Comparison of ENCODE assay signal across 12 cellular contexts in genomic region chr15:68195336-68196112, GRCh38. TPM values are rescaled to one million over a fixed set of nuclear protein-coding genes. Genes with fewer than 3 reads are reported as not detected.
A peak's percentile ranks its signal among the peaks of the same experiment; 100 is the strongest.
DNase-seq lines count a peak whose midpoint lies in the region; ATAC-seq and TF ChIP-seq lines count a peak whose summit lies in the region.
"Had no signal": no experiment of that assay in that cellular context is flagged by ENCODE, and none has a peak within 500 bp of the region (broad histone marks: within the 10 kb centered on the region; RNA-seq: fewer than 3 reads in every experiment).

No MANE protein-coding gene starts in this region.

- no peak for TF ChIP-seq CTCF in SK-N-SH (IDR thresholded peaks at IDR 0.05)
- no peak for TF ChIP-seq CTCF in SU-DHL-6 (IDR thresholded peaks at IDR 0.05; ENCODE audit: insufficient read depth, low read length, poor library complexity, severe bottlenecking)
- no peak for TF ChIP-seq CTCF in mucosa of descending colon (IDR thresholded peaks at IDR 0.05)

- H3K9me3 Mint-ChIP-seq in stimulated activated memory B cell treated with anti-CD40 and anti-IgM and Interleukin-4, amounts not matched to agents 10 μg/mL and 1 μg/mL and 100 μg/mL, for 72 hours, result no peaks in the 10 kb centered on the region

- peaks cover 33% of the 10 kb centered on the region for H3K36me3 Mint-ChIP-seq in stimulated activated memory B cell treated with anti-CD40 and anti-IgM and Interleukin-4, amounts not matched to agents 10 μg/mL and 1 μg/mL and 100 μg/mL, for 72 hours

- WGBS in SK-N-SH (ENCODE audit: low lambda C conversion rate), result 93% methylated on average over 6 of the region's 8 CpGs

- DNase-seq in SK-N-SH, result peak; percentile 17
- DNase-seq in glomerular visceral epithelial cell (ENCODE audit: extremely low spot score), result peak; percentile 7
- no peak for DNase-seq in mucosa of descending colon
- no peak for DNase-seq in activated CD8-positive, alpha-beta memory T cell treated with anti-CD3 and anti-CD28 coated beads for 24 hours
- DNase-seq in COR-L47 (lab: John Stamatoyannopoulos, UW), result no peak
- DNase-seq: 8988T; activated CD8-positive, alpha-beta memory T cell treated with anti-CD3 and anti-CD28 coated beads, Interleukin-2, amount 50 U/mL, for 4 hours; NCI-H1436 had no signal

- CTCF ChIA-PET in SK-N-SH (lab: Yijun Ruan, JAX), result interaction anchor here (0.7 to 7.6 kb wide), 9 partner anchors 8 to 738 kb away, joined by 3 to 52 read pairs (median 3); partner anchors contain the start of gene CLN6

- H3K4me2 ChIP-seq in SK-N-SH (no peak overlapping the region), SU-DHL-6 (ENCODE audit: low read depth, low read length, poor library complexity, severe bottlenecking) (no peak overlapping the region)

- H4K20me1 ChIP-seq in SK-N-SH (ENCODE audit: insufficient read depth), result no peaks in the 10 kb centered on the region
- no peaks in the 10 kb centered on the region for H4K20me1 ChIP-seq in SU-DHL-6 (ENCODE audit: low read depth, low read length)

- H3K27me3 ChIP-seq in SK-N-SH (ENCODE audit: insufficient read depth), result no peaks in the 10 kb centered on the region
- H3K27me3 ChIP-seq in SU-DHL-6 (ENCODE audit: low read length), result no peaks in the 10 kb centered on the region
- H3K27me3 ChIP-seq: adrenal gland had no signal

- H3K4me3 Mint-ChIP-seq in stimulated activated memory B cell treated with anti-CD40 and anti-IgM and Interleukin-4, amounts not matched to agents 10 μg/mL and 1 μg/mL and 100 μg/mL, for 72 hours, result no peak overlapping the region

- TF ChIP-seq RAD21 in SK-N-SH (IDR thresholded peaks at IDR 0.05; ENCODE audit: low read length), result no peak

- POLR2A ChIA-PET in SK-N-SH (lab: Yijun Ruan, JAX), result no interaction called here

- no peak overlapping the region for H3K4me3 ChIP-seq in SK-N-SH (ENCODE audit: low read depth in 2 of 2, low read length in 1 of 2)
- H3K4me3 ChIP-seq in SU-DHL-6 (ENCODE audit: insufficient read depth, low read length, poor library complexity, severe bottlenecking), result no peak overlapping the region
- no peak overlapping the region for H3K4me3 ChIP-seq in mucosa of descending colon
- H3K4me3 ChIP-seq: adrenal gland had no signal

- no peak; the same call in 2 of the 3 replicates for ATAC-seq in SK-N-SH treated with all-trans-retinoic acid at 6 μM for 48 hours
- no peak for ATAC-seq in stimulated activated memory B cell treated with anti-CD40 and anti-IgM and Interleukin-4, amounts not matched to agents 10 μg/mL and 1 μg/mL and 100 μg/mL, for 72 hours
- ATAC-seq in mucosa of descending colon, result no peak

- H3K9me2 ChIP-seq in SK-N-SH (no peaks in the 10 kb centered on the region), SU-DHL-6 (replicated peaks; ENCODE audit: insufficient read depth, low read length) (no peaks in the 10 kb centered on the region)

- peak overlapping the region; percentile 31 for H3K27ac Mint-ChIP-seq in stimulated activated memory B cell treated with anti-CD40 and anti-IgM and Interleukin-4, amounts not matched to agents 10 μg/mL and 1 μg/mL and 100 μg/mL, for 72 hours

- no peaks in the 10 kb centered on the region for H3K27me3 Mint-ChIP-seq in stimulated activated memory B cell treated with anti-CD40 and anti-IgM and Interleukin-4, amounts not matched to agents 10 μg/mL and 1 μg/mL and 100 μg/mL, for 72 hours

- H2AFZ ChIP-seq in SK-N-SH (ENCODE audit: low read depth) (no peak overlapping the region), SU-DHL-6 (ENCODE audit: low read depth, low read length, severe bottlenecking) (no peak overlapping the region)

- H3K36me3 ChIP-seq in SK-N-SH (replicated peaks in 1 of 2; ENCODE audit: control insufficient read depth in 1 of 2, insufficient read depth in 2 of 2, low read length in 1 of 2), result peaks cover 16 to 27% of the 10 kb centered on the region in 2 experiments
- no peaks in the 10 kb centered on the region; the same call in 1 of the 2 replicates for H3K36me3 ChIP-seq in SU-DHL-6 (ENCODE audit: low read length)
- no peaks in the 10 kb centered on the region for H3K36me3 ChIP-seq in mucosa of descending colon (ENCODE audit: low read depth)

- H3K27ac ChIP-seq in SK-N-SH (ENCODE audit: low read depth in 2 of 2, low read length in 1 of 2) (peak overlapping the region in 1 of 2 experiments; percentile 39; a peak in 1 of 4 replicates), SU-DHL-6 (ENCODE audit: low read depth, low read length) (peak overlapping the region; percentile 46)
- H3K27ac ChIP-seq: adrenal gland had no signal

- H3K4me1 ChIP-seq in SK-N-SH (ENCODE audit: control insufficient read depth in 1 of 2, insufficient read depth in 2 of 2, low read depth in 1 of 2, low read length in 1 of 2) (peaks cover 0 to 17% of the 10 kb centered on the region in 2 experiments; a peak in 2 of 4 replicates), mucosa of descending colon (ENCODE audit: low read depth) (no peaks in the 10 kb centered on the region)

- H3K79me2 ChIP-seq in SK-N-SH (ENCODE audit: insufficient read depth) (no peaks in the 10 kb centered on the region), SU-DHL-6 (ENCODE audit: insufficient read depth, low read length) (no peaks in the 10 kb centered on the region)

- no peak for TF ChIP-seq EP300 in SK-N-SH (IDR thresholded peaks at IDR 0.05; ENCODE audit: borderline replicate concordance in 1 of 2, low read depth in 1 of 2, low read length in 1 of 2)

- H3F3A ChIP-seq in SK-N-SH (replicated peaks; ENCODE audit: insufficient read depth), result no peaks in the 10 kb centered on the region
- H3F3A ChIP-seq in SU-DHL-6 (ENCODE audit: insufficient read depth), result peaks cover 10% of the 10 kb centered on the region

- H3K4me1 Mint-ChIP-seq in stimulated activated memory B cell treated with anti-CD40 and anti-IgM and Interleukin-4, amounts not matched to agents 10 μg/mL and 1 μg/mL and 100 μg/mL, for 72 hours, result peaks cover 19% of the 10 kb centered on the region

- H3K9ac ChIP-seq in SK-N-SH (no peak overlapping the region), SU-DHL-6 (ENCODE audit: low read length) (no peak overlapping the region)

- intact Hi-C loops in mucosa of descending colon (cut with DNase I, micrococcal nuclease), result no loop called here

- H3K9me3 ChIP-seq in SK-N-SH (no peaks in the 10 kb centered on the region), SU-DHL-6 (ENCODE audit: insufficient read depth, low read length) (no peaks in the 10 kb centered on the region), mucosa of descending colon (no peaks in the 10 kb centered on the region)
- H3K9me3 ChIP-seq: adrenal gland had no signal

TF ChIP-seq in SK-N-SH, 30 proteins besides CTCF, POLR2A, EP300 and RAD21 (continues in another document):
- TF ChIP-seq RXRA (IDR thresholded peaks at IDR 0.05; ENCODE audit: borderline replicate concordance, low read depth), result no peak
- TF ChIP-seq RCOR1 (IDR thresholded peaks at IDR 0.05; ENCODE audit: low read length), result no peak
- no peak for TF ChIP-seq TAF1 (IDR thresholded peaks at IDR 0.05; ENCODE audit: borderline replicate concordance, low read depth, low read length)
- TF ChIP-seq TCF12 (IDR thresholded peaks at IDR 0.05), result no peak
- no peak for TF ChIP-seq USF2 (IDR thresholded peaks at IDR 0.05; ENCODE audit: borderline replicate concordance, low read depth, low read length)
- no peak for TF ChIP-seq CHD2 (IDR thresholded peaks at IDR 0.05; ENCODE audit: low read length, partially characterized antibody)
- no peak for TF ChIP-seq FOXJ3 (CRISPR knock-in tag; IDR thresholded peaks at IDR 0.05)
- TF ChIP-seq RFX5 (IDR thresholded peaks at IDR 0.05; ENCODE audit: low read length), result no peak
- TF ChIP-seq ELF1 (IDR thresholded peaks at IDR 0.05), result no peak

TF ChIP-seq in SK-N-SH treated with all-trans-retinoic acid at 6 μM for 48 hours, 23 proteins besides CTCF, POLR2A, EP300 and RAD21 (continues in another document):
- TF ChIP-seq ESRRG (CRISPR knock-in tag; IDR thresholded peaks at IDR 0.05), result no peak
- no peak for TF ChIP-seq ZNF8 (CRISPR knock-in tag; IDR thresholded peaks at IDR 0.05)
- no peak for TF ChIP-seq GLIS3 (CRISPR knock-in tag; IDR thresholded peaks at IDR 0.05)
- TF ChIP-seq SNAI2 (CRISPR knock-in tag; IDR thresholded peaks at IDR 0.05), result no peak
- no peak for TF ChIP-seq ZFP30 (CRISPR knock-in tag; IDR thresholded peaks at IDR 0.05)
- TF ChIP-seq CSRNP3 (CRISPR knock-in tag; IDR thresholded peaks at IDR 0.05), result no peak
- TF ChIP-seq PATZ1 (CRISPR knock-in tag; IDR thresholded peaks at IDR 0.05; ENCODE audit: borderline replicate concordance), result no peak
- TF ChIP-seq ZNF70 (CRISPR knock-in tag; IDR thresholded peaks at IDR 0.05), result no peak

RNA-seq across cellular contexts. Expression of gene CALML4, which starts 9.6 kb away (rescaled TPM):
- 3.1 and 3.2 TPM in 2 replicates for polyA plus RNA-seq in SK-N-SH (2012; rRNA removed)
- polyA plus RNA-seq in SK-N-SH (2012; cell fraction: cytosol; rRNA removed), result 2.3 and 3.9 TPM in 2 replicates
- polyA plus RNA-seq in SK-N-SH (2012; cell fraction: nucleus; rRNA removed), result 18.6 and 20.9 TPM in 2 replicates
- total RNA-seq in mucosa of descending colon, result 100 to 1,000 TPM in 1 of 3 donors, 10 to 100 TPM in 2; 50.8 to 122 (median 98.1) TPM

RNA-seq across cellular contexts. Expression of gene CLN6, which starts 34.0 kb away (rescaled TPM):
- polyA plus RNA-seq in SK-N-SH (2012; rRNA removed), result 27.5 and 32.2 TPM in 2 replicates
- polyA plus RNA-seq in SK-N-SH (2012; cell fraction: cytosol; rRNA removed), result 11.8 and 23.4 TPM in 2 replicates
- 23.2 and 33.0 TPM in 2 replicates for polyA plus RNA-seq in SK-N-SH (2012; cell fraction: nucleus; rRNA removed)
- 10 to 100 TPM; 20.1 to 39.2 (median 31.0) TPM for total RNA-seq in mucosa of descending colon

Comparison
In these comparisons a context has a peak if more than half of its experiments do, and no peak if none do; other contexts are left out.
1. DNase-seq: peak in SK-N-SH (single experiment) and glomerular visceral epithelial cell (single experiment); none in mucosa of descending colon (0 of 3), activated CD8-positive, alpha-beta memory T cell treated with anti-CD3 and anti-CD28 coated beads for 24 hours (single experiment) and COR-L47 (single experiment).